In the genomic region with DNA sequence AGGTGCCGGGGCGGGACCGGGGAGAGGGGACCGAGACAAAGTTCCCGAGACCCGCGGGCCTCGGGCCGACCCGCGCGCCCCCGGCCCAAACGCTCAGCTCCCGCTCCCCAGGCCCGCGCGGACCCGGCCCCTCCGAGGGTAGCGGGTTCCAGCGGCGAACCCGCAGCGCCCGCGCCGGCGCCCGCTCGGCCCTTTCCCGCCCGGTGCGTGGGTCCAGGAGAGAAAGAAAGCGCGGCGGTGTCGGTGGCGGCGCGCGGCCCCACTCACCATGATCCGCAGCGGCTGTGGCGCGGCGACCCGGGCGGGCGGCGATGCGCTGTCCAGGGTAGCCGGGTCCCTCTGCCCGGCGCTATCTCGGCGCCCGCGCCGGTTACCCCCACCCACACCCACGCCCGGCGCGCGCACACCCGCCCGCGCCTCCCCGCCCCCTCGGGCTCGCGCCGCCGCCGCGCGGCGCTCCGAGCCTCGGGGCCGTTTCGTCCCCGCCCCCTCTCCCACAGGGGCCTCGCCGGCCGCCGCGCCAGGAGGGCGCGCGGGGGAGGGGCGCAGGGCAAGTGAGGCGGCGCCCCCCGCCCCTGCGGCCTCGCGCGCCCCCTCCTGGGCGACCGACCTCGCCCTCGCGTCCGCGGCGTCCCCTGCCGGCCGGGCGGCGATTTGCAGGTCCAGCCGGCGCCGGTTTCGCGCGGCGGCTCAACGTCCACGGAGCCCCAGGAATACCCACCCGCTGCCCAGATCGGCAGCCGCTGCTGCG, we compare ENCODE assay signal across 8 cellular contexts. TPM values are rescaled to one million over a fixed set of nuclear protein-coding genes. Genes with fewer than 3 reads are reported as not detected.
DNase-seq lines count a peak whose midpoint lies in the region; ATAC-seq and TF ChIP-seq lines count a peak whose summit lies in the region.

A gene with protein sequence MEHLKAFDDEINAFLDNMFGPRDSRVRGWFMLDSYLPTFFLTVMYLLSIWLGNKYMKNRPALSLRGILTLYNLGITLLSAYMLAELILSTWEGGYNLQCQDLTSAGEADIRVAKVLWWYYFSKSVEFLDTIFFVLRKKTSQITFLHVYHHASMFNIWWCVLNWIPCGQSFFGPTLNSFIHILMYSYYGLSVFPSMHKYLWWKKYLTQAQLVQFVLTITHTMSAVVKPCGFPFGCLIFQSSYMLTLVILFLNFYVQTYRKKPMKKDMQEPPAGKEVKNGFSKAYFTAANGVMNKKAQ (minus strand): TSS at position 345 of the 751 bp plus-strand sequence. CDS start 75 bp downstream, at position 270.

- ATAC-seq in HG03378 (IDR thresholded peaks at IDR 0.05; ENCODE audit: unreplicated experiment) = no peak

- H3K27me3 ChIP-seq in osteoblast (ENCODE audit: insufficient read depth, low read length) = peaks cover 68% of the 10 kb centered on the region

- H3K4me2 ChIP-seq in osteoblast (ENCODE audit: insufficient read depth, low read length) = peak within 1 kb of the TSS; percentile 69

- DNase-seq in A172 (ENCODE audit: low spot score) (peak; percentile 28), GM12864 (ENCODE audit: low read depth) (no peak), HuH-7.5 (ENCODE audit: low spot score) (peak; percentile 62), fibroblast of villous mesenchyme (ENCODE audit: low read depth) (peak; percentile 64), osteoblast (ENCODE audit: insufficient read length, low spot score, missing footprints) (peak; percentile 95), ureter (ENCODE audit: low spot score) (no peak)
- DNase-seq in activated CD8-positive, alpha-beta memory T cell treated with anti-CD3 and anti-CD28 coated beads, Interleukin-2, amount 50 U/mL, for 48 hours = peak; percentile 69

- TF ChIP-seq CTCF in GM12864 (IDR thresholded peaks at IDR 0.05; ENCODE audit: low read depth, low read length, missing control alignments) = peak; percentile 37
- peak; percentile 64 for TF ChIP-seq CTCF in fibroblast of villous mesenchyme (IDR thresholded peaks at IDR 0.05; ENCODE audit: insufficient read depth, low read depth, low read length)
- peak; percentile 33 for TF ChIP-seq CTCF in osteoblast (IDR thresholded peaks at IDR 0.05; ENCODE audit: extremely low read depth, low read depth, low read length)

- H3K79me2 ChIP-seq in osteoblast (ENCODE audit: insufficient read depth, low read length) = no peaks in the 10 kb centered on the region

- no peak within 1 kb of the TSS for H3K27ac ChIP-seq in osteoblast (ENCODE audit: low read depth, low read length)

- H4K20me1 ChIP-seq in osteoblast (ENCODE audit: insufficient read depth, low read length) = no peaks in the 10 kb centered on the region

- H2AFZ ChIP-seq in osteoblast (ENCODE audit: low read length) = peak within 1 kb of the TSS; percentile 54

- H3K36me3 ChIP-seq in osteoblast (ENCODE audit: insufficient read depth, low read length) = no peaks in the 10 kb centered on the region

- H3K4me3 ChIP-seq in GM12864 (ENCODE audit: low read depth, low read length) (peak within 1 kb of the TSS; percentile 36; the same call in 1 of the 2 replicates), fibroblast of villous mesenchyme (ENCODE audit: low read depth, low read length) (peak within 1 kb of the TSS; percentile 82), osteoblast (ENCODE audit: insufficient read depth, low read length) (peak within 1 kb of the TSS; percentile 60)

- H3K9me3 ChIP-seq in osteoblast (ENCODE audit: low read depth, low read length) = no peaks in the 10 kb centered on the region

- no peaks in the 10 kb centered on the region for H3K4me1 ChIP-seq in osteoblast (ENCODE audit: insufficient read depth, low read length)

RNA-seq across cellular contexts. Expression of the gene that starts here (rescaled TPM):
- total RNA-seq in A172 (2014; rRNA removed; shearing (Covaris generic)) = 9.4 and 10.5 TPM in 2 replicates
- 1.6 and 2.6 TPM in 2 replicates for total RNA-seq in fibroblast of villous mesenchyme
- total RNA-seq in osteoblast = under 0.01 and 0.29 TPM in 2 replicates
- total RNA-seq in ureter = 0.31 TPM

Comparison
In these comparisons a context has a peak if more than half of its experiments do, and no peak if none do; other contexts are left out.
1. Peak in DNase-seq, H3K4me3 ChIP-seq and H3K4me2 ChIP-seq in osteoblast; RNA of the gene not detected or under 1 TPM.
2. DNase-seq: peak in A172 (single experiment), HuH-7.5 (single experiment), activated CD8-positive, alpha-beta memory T cell treated with anti-CD3 and anti-CD28 coated beads, Interleukin-2, amount 50 U/mL, for 48 hours (single experiment) and fibroblast of villous mesenchyme (single experiment); none in GM12864 (single experiment) and ureter (single experiment).
3. Peak in every context shown above with its lines, with median percentiles within 50 percentile points of each other: H3K4me3 ChIP-seq and CTCF ChIP-seq.